Comparison of ENCODE assay signal across 8 cellular contexts in genomic region chr13:41492432-41493267, GRCh38. TPM values are rescaled to one million over a fixed set of nuclear protein-coding genes. Genes with fewer than 3 reads are reported as not detected.
DNase-seq lines count a peak whose midpoint lies in the region; ATAC-seq and TF ChIP-seq lines count a peak whose summit lies in the region.

No MANE protein-coding gene starts in this region.

- H3K9me3 Mint-ChIP-seq in activated naive CD4-positive, alpha-beta T cell treated with anti-CD3 and anti-CD28 coated beads, Interleukin-2, amount 50 U/mL, for 72 hours, result peaks cover 5 to 6% of the 10 kb centered on the region in 2 donors
- H3K9me3 Mint-ChIP-seq in type B pancreatic cell, result no peaks in the 10 kb centered on the region
- peaks cover 6% of the 10 kb centered on the region for H3K9me3 Mint-ChIP-seq in neural progenitor cell

- 70 to 81% methylated on average over 4 of the region's 4 CpGs for WGBS in lower leg skin, 2 donors
- 81 to 82% methylated on average over 4 of the region's 4 CpGs for WGBS in testis, 2 donors

- no peak overlapping the region for H2AFZ ChIP-seq in neural progenitor cell (replicated peaks)

- H3K27ac ChIP-seq in testis, result no peak overlapping the region
- no peak overlapping the region for H3K27ac ChIP-seq in neural progenitor cell

- intact Hi-C loops in lower leg skin (cut with DNase I; ENCODE audit: low total_unique reads), result no loop called here
- intact Hi-C loops in testis (cut with DNase I; ENCODE audit: low total_unique reads), result no loop called here

- H3K27me3 ChIP-seq in testis (no peaks in the 10 kb centered on the region), neural progenitor cell (no peaks in the 10 kb centered on the region)

- peak; percentile 49 for ATAC-seq in GM19035 (IDR thresholded peaks at IDR 0.05; ENCODE audit: unreplicated experiment)
- ATAC-seq in HG03442 (IDR thresholded peaks at IDR 0.05; ENCODE audit: unreplicated experiment), result peak; percentile 69
- ATAC-seq in activated naive CD4-positive, alpha-beta T cell treated with anti-CD3 and anti-CD28 coated beads, Interleukin-2, amount 50 U/mL, for 72 hours, result peak; percentile 80

- TF ChIP-seq POLR2A in lower leg skin (IDR thresholded peaks at IDR 0.05) (no peak), testis (IDR thresholded peaks at IDR 0.05) (no peak)

- H3K9me3 ChIP-seq in testis, result no peaks in the 10 kb centered on the region
- H3K9me3 ChIP-seq in neural progenitor cell (ENCODE audit: low read depth), result no peaks in the 10 kb centered on the region

- H3K4me1 ChIP-seq in testis (peaks cover 8% of the 10 kb centered on the region), neural progenitor cell (peaks cover 11% of the 10 kb centered on the region)

- H3K36me3 ChIP-seq in testis (ENCODE audit: low read depth, missing control alignments), result no peaks in the 10 kb centered on the region
- H3K36me3 ChIP-seq in neural progenitor cell, result no peaks in the 10 kb centered on the region

- H3K4me2 ChIP-seq in neural progenitor cell, result no peak overlapping the region

- peak overlapping the region; percentile 76 to 96 for H3K27ac Mint-ChIP-seq in activated naive CD4-positive, alpha-beta T cell treated with anti-CD3 and anti-CD28 coated beads, Interleukin-2, amount 50 U/mL, for 72 hours
- H3K27ac Mint-ChIP-seq in type B pancreatic cell (no peak overlapping the region), neural progenitor cell (no peak overlapping the region)

- H3K27me3 Mint-ChIP-seq in type B pancreatic cell (peaks cover 15% of the 10 kb centered on the region), neural progenitor cell (ENCODE audit: insufficient read depth, low read depth) (peaks cover 11% of the 10 kb centered on the region)

- H3K4me3 Mint-ChIP-seq in type B pancreatic cell (no peak overlapping the region), neural progenitor cell (no peak overlapping the region)

- H3K4me1 Mint-ChIP-seq in type B pancreatic cell (ENCODE audit: unreplicated experiment) (peaks cover 5% of the 10 kb centered on the region), neural progenitor cell (peaks cover 27% of the 10 kb centered on the region)

- H3K9ac ChIP-seq in neural progenitor cell, result no peak overlapping the region

- no peaks in the 10 kb centered on the region for H3K79me2 ChIP-seq in neural progenitor cell (ENCODE audit: low read depth)

- H3K36me3 Mint-ChIP-seq in activated naive CD4-positive, alpha-beta T cell treated with anti-CD3 and anti-CD28 coated beads, Interleukin-2, amount 50 U/mL, for 72 hours, result peaks cover 8 to 60% of the 10 kb centered on the region in 2 donors
- no peaks in the 10 kb centered on the region for H3K36me3 Mint-ChIP-seq in type B pancreatic cell
- no peaks in the 10 kb centered on the region for H3K36me3 Mint-ChIP-seq in neural progenitor cell

- H3F3A ChIP-seq in neural progenitor cell (ENCODE audit: low read depth), result no peaks in the 10 kb centered on the region

- H3K4me3 ChIP-seq in lower leg skin (ENCODE audit: low read depth, poor library complexity, severe bottlenecking) (no peak overlapping the region), testis (no peak overlapping the region), neural progenitor cell (no peak overlapping the region)

- TF ChIP-seq CTCF in lower leg skin (IDR thresholded peaks at IDR 0.05), result no peak
- no peak for TF ChIP-seq CTCF in type B pancreatic cell (conservative IDR thresholded peaks at IDR 0.05)
- no peak for TF ChIP-seq CTCF in testis (IDR thresholded peaks at IDR 0.05)
- TF ChIP-seq CTCF in neural progenitor cell (IDR thresholded peaks at IDR 0.05), result no peak

- H4K20me1 ChIP-seq in neural progenitor cell (ENCODE audit: low read depth), result no peaks in the 10 kb centered on the region

- DNase-seq in AML-193 (lab: John Stamatoyannopoulos, UW) (peak; percentile 63 to 72), lower leg skin (ENCODE audit: low spot score in 2 of 2) (no peak), type B pancreatic cell (ENCODE audit: extremely low spot score, unreplicated experiment) (no peak), testis (no peak), neural progenitor cell (ENCODE audit: low spot score) (no peak)
- no peak for DNase-seq in activated naive CD4-positive, alpha-beta T cell treated with anti-CD3 and anti-CD28 coated beads, Interleukin-2, amount 50 U/mL, for 72 hours (ENCODE audit: low spot score in 2 of 2)

RNA-seq across cellular contexts. Expression of gene RGCC, which starts 35.3 kb away (rescaled TPM):
- 100 to 1,000 TPM in 1 of 2 donors, 10 to 100 TPM in 1; 76.0 to 216 TPM for total RNA-seq in activated naive CD4-positive, alpha-beta T cell treated with anti-CD3 and anti-CD28 coated beads, Interleukin-2, amount 50 U/mL, for 72 hours
- total RNA-seq in lower leg skin, result 100 to 1,000 TPM in 2 of 4 donors, 10 to 100 TPM in 2; 68.2 to 148 (median 98.6) TPM
- total RNA-seq in type B pancreatic cell (ENCODE audit: low replicate concordance), result 2.7 TPM in 2 replicates
- 10 to 100 TPM; 15.1 to 26.5 TPM for total RNA-seq in testis
- polyA plus RNA-seq in testis (ENCODE audit: insufficient read depth, low read depth, low replicate concordance), result 64.2 TPM
- total RNA-seq in neural progenitor cell (ENCODE audit: low replicate concordance), result not detected in 2 replicates

Comparison
In these comparisons a context has a peak if more than half of its experiments do, and no peak if none do; other contexts are left out.
1. DNase-seq: peak in AML-193 (2 of 2); none in activated naive CD4-positive, alpha-beta T cell treated with anti-CD3 and anti-CD28 coated beads, Interleukin-2, amount 50 U/mL, for 72 hours (0 of 2), lower leg skin (0 of 2), type B pancreatic cell (single experiment), testis (single experiment) and neural progenitor cell (single experiment).
2. H3K27ac Mint-ChIP-seq: peak in activated naive CD4-positive, alpha-beta T cell treated with anti-CD3 and anti-CD28 coated beads, Interleukin-2, amount 50 U/mL, for 72 hours (2 of 2); none in type B pancreatic cell (single experiment) and neural progenitor cell (single experiment).
3. Peak in every context shown above with its lines, with median percentiles within 50 percentile points of each other: ATAC-seq.